ENCODE assay signal across 8 cellular contexts in the genomic region with DNA sequence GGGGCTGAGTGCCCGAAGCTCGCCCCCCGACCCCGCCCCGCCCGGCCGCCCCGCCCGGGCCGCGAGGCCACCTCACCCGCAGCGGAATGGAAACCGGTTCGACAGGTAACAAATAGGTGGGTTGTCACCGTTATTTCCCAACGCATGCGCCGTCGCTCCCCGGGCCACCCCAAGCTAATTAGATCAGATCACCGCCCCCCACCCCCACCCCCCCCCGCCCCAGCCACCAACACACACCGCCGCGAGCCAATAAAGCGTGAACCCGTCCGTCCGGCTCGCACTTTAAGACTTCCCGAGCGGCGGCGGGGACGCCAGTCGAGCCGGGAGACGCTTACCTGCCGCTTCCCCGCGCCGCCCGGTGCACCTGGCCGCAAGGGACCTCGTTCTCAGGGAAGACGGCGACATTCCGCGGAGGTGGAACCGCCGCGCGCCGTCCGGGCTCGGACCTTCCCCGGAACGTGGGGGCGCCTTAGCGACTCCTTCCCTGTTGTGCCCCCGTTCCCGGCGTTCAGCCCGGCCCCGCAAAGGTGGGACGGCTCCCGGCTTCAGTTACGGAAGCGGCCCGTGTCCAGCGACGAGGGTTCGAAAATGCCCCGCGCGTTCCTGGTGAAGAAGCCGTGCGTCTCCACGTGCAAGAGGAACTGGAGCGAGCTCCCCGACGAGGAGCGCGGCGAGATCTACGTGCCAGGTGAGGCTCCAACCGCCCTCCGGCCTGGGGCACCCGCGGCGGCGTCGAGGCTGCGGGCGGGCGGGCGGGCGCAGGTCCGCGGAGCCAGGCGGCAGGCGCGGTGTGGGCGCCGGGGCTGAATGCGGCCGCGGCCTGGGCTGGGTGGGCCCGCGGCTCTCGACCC. TPM values are rescaled to one million over a fixed set of nuclear protein-coding genes. Genes with fewer than 3 reads are reported as not detected.
DNase-seq lines count a peak whose midpoint lies in the region; ATAC-seq and TF ChIP-seq lines count a peak whose summit lies in the region.

OVOL1 (plus strand) TSS at position 278 of the 851 bp plus-strand sequence; CDS start at position 589, 311 bp downstream.

- H3K36me3 ChIP-seq in CD4-positive, CD25-positive, alpha-beta regulatory T cell (ENCODE audit: control insufficient read depth, insufficient read depth, low read length) = no peaks in the 10 kb centered on the region
- H3K36me3 ChIP-seq in mucosa of stomach (ENCODE audit: control insufficient read depth, insufficient read depth, low read length) = no peaks in the 10 kb centered on the region

- no peaks in the 10 kb centered on the region for H3K9me3 ChIP-seq in CD4-positive, CD25-positive, alpha-beta regulatory T cell (ENCODE audit: control insufficient read depth in 2 of 2, low read length in 2 of 2)
- no peaks in the 10 kb centered on the region for H3K9me3 ChIP-seq in mucosa of stomach (ENCODE audit: control insufficient read depth, low read length)

- no peaks in the 10 kb centered on the region for H3K9me3 Mint-ChIP-seq in CD4-positive, CD25-positive, alpha-beta regulatory T cell
- no peaks in the 10 kb centered on the region for H3K9me3 Mint-ChIP-seq in activated naive CD8-positive, alpha-beta T cell (ENCODE audit: low read depth)

- peak in 2 of 3 donors; percentile 24 to 27 for DNase-seq in CD4-positive, CD25-positive, alpha-beta regulatory T cell
- DNase-seq in GOT3 (lab: John Stamatoyannopoulos, UW) (no peak), GM19238 (ENCODE audit: insufficient read length, low spot score) (no peak)

- peaks cover 14% of the 10 kb centered on the region for H3K27me3 ChIP-seq in CD4-positive, CD25-positive, alpha-beta regulatory T cell (ENCODE audit: control insufficient read depth, insufficient read depth, low read length)
- peaks cover 26% of the 10 kb centered on the region for H3K27me3 ChIP-seq in mucosa of stomach (ENCODE audit: control insufficient read depth, insufficient read depth, low read length)

- 0 out of 2 replicates have a peak, but pooled peaks have one; percentile 9 for TF ChIP-seq EP300 in Ishikawa (IDR thresholded peaks at IDR 0.05; ENCODE audit: borderline replicate concordance)

- H3K27ac Mint-ChIP-seq in CD4-positive, CD25-positive, alpha-beta regulatory T cell = no peak within 1 kb of the TSS
- H3K27ac Mint-ChIP-seq in activated naive CD8-positive, alpha-beta T cell = no peak within 1 kb of the TSS

- peak within 1 kb of the TSS; percentile 27 to 84 (median 73) for H3K4me3 Mint-ChIP-seq in CD4-positive, CD25-positive, alpha-beta regulatory T cell
- peak within 1 kb of the TSS; percentile 81 for H3K4me3 Mint-ChIP-seq in activated naive CD8-positive, alpha-beta T cell

- no peak for TF ChIP-seq RAD21 in Ishikawa (IDR thresholded peaks at IDR 0.05; ENCODE audit: low read depth)

- H3K36me3 Mint-ChIP-seq in CD4-positive, CD25-positive, alpha-beta regulatory T cell = no peaks in the 10 kb centered on the region
- no peaks in the 10 kb centered on the region for H3K36me3 Mint-ChIP-seq in activated naive CD8-positive, alpha-beta T cell

- H3K4me1 Mint-ChIP-seq in CD4-positive, CD25-positive, alpha-beta regulatory T cell = peaks cover 7 to 43% (median 17%) of the 10 kb centered on the region in 4 donors
- H3K4me1 Mint-ChIP-seq in activated naive CD8-positive, alpha-beta T cell (ENCODE audit: low read depth) = peaks cover 17% of the 10 kb centered on the region

- no peak within 1 kb of the TSS for H3K27ac ChIP-seq in CD4-positive, CD25-positive, alpha-beta regulatory T cell (ENCODE audit: insufficient read depth, low read length, poor library complexity, severe bottlenecking)

- peaks cover 39% of the 10 kb centered on the region for H3K4me1 ChIP-seq in CD4-positive, CD25-positive, alpha-beta regulatory T cell (ENCODE audit: control insufficient read depth, insufficient read depth, low read length, poor library complexity, severe bottlenecking)
- H3K4me1 ChIP-seq in mucosa of stomach (ENCODE audit: control insufficient read depth, insufficient read depth, low read length) = peaks cover 56% of the 10 kb centered on the region

- H3K4me3 ChIP-seq in CD4-positive, CD25-positive, alpha-beta regulatory T cell (ENCODE audit: low read depth, low read length) = no peak within 1 kb of the TSS
- peak within 1 kb of the TSS; percentile 36 for H3K4me3 ChIP-seq in mucosa of stomach (ENCODE audit: low read length)

- peaks cover 49% of the 10 kb centered on the region for H3K27me3 Mint-ChIP-seq in CD4-positive, CD25-positive, alpha-beta regulatory T cell
- H3K27me3 Mint-ChIP-seq in activated naive CD8-positive, alpha-beta T cell = peaks cover 14% of the 10 kb centered on the region

- ATAC-seq in CD4-positive, CD25-positive, alpha-beta regulatory T cell (ENCODE audit: low read depth in 2 of 2) = no peak
- no peak for ATAC-seq in HG03159 (IDR thresholded peaks at IDR 0.05; ENCODE audit: unreplicated experiment)
- no peak for ATAC-seq in HG03460 (IDR thresholded peaks at IDR 0.05; ENCODE audit: unreplicated experiment)

- H3K9ac ChIP-seq in mucosa of stomach (ENCODE audit: low read length) = peak within 1 kb of the TSS; percentile 53

TF ChIP-seq in Ishikawa, 13 proteins besides CTCF, POLR2A, EP300 and RAD21:
- TF ChIP-seq TAF1 (IDR thresholded peaks at IDR 0.05; ENCODE audit: low read depth) (no peak; the same call in 1 of the 2 replicates), CEBPB (IDR thresholded peaks at IDR 0.05) (no peak), CREB1 (IDR thresholded peaks at IDR 0.05; ENCODE audit: low read depth) (no peak), YY1 (IDR thresholded peaks at IDR 0.05; ENCODE audit: low read depth) (no peak), TEAD4 (IDR thresholded peaks at IDR 0.05) (no peak), FOXM1 (IDR thresholded peaks at IDR 0.05; ENCODE audit: borderline replicate concordance, low read depth) (no peak), TCF12 (IDR thresholded peaks at IDR 0.05; ENCODE audit: low read depth) (peak; percentile 23; the same call in 1 of the 2 replicates), ZBTB7A (IDR thresholded peaks at IDR 0.05; ENCODE audit: low read depth) (peak; percentile 49; the same call in 1 of the 2 replicates)
- TF ChIP-seq, protein P1, sequence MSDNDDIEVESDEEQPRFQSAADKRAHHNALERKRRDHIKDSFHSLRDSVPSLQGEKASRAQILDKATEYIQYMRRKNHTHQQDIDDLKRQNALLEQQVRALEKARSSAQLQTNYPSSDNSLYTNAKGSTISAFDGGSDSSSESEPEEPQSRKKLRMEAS (IDR thresholded peaks at IDR 0.05) = peak; percentile 78
- TF ChIP-seq, protein P2, sequence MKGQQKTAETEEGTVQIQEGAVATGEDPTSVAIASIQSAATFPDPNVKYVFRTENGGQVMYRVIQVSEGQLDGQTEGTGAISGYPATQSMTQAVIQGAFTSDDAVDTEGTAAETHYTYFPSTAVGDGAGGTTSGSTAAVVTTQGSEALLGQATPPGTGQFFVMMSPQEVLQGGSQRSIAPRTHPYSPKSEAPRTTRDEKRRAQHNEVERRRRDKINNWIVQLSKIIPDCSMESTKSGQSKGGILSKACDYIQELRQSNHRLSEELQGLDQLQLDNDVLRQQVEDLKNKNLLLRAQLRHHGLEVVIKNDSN (IDR thresholded peaks at IDR 0.05) = no peak
- TF ChIP-seq, protein P3, sequence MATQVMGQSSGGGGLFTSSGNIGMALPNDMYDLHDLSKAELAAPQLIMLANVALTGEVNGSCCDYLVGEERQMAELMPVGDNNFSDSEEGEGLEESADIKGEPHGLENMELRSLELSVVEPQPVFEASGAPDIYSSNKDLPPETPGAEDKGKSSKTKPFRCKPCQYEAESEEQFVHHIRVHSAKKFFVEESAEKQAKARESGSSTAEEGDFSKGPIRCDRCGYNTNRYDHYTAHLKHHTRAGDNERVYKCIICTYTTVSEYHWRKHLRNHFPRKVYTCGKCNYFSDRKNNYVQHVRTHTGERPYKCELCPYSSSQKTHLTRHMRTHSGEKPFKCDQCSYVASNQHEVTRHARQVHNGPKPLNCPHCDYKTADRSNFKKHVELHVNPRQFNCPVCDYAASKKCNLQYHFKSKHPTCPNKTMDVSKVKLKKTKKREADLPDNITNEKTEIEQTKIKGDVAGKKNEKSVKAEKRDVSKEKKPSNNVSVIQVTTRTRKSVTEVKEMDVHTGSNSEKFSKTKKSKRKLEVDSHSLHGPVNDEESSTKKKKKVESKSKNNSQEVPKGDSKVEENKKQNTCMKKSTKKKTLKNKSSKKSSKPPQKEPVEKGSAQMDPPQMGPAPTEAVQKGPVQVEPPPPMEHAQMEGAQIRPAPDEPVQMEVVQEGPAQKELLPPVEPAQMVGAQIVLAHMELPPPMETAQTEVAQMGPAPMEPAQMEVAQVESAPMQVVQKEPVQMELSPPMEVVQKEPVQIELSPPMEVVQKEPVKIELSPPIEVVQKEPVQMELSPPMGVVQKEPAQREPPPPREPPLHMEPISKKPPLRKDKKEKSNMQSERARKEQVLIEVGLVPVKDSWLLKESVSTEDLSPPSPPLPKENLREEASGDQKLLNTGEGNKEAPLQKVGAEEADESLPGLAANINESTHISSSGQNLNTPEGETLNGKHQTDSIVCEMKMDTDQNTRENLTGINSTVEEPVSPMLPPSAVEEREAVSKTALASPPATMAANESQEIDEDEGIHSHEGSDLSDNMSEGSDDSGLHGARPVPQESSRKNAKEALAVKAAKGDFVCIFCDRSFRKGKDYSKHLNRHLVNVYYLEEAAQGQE (IDR thresholded peaks at IDR 0.05; ENCODE audit: low read depth) = no peak

RNA-seq across cellular contexts. Expression of gene OVOL1, which starts in this region (rescaled TPM):
- total RNA-seq in CD4-positive, CD25-positive, alpha-beta regulatory T cell = not detected
- not detected for polyA plus RNA-seq in CD4-positive, CD25-positive, alpha-beta regulatory T cell

Comparison
In these comparisons a context has a peak if more than half of its experiments do, and no peak if none do; other contexts are left out.
1. Peak in DNase-seq in CD4-positive, CD25-positive, alpha-beta regulatory T cell; RNA of the gene not detected or under 1 TPM.